In genomic region chr3:141051641-141052569, GRCh38 we compare ENCODE assay signal across 1 cellular context.
A peak's percentile ranks its signal among the peaks of the same experiment; 100 is the strongest.
TF ChIP-seq lines count a peak whose summit lies in the region.

No MANE protein-coding gene starts in this region.

TF ChIP-seq in HEK293, 187 proteins besides CTCF, POLR2A, EP300 and RAD21 (continued from another document):
- TF ChIP-seq ZIC2 (tag by site-specific recombination; IDR thresholded peaks at IDR 0.05) (peak; percentile 23; the same call in 1 of the 2 replicates), REST (tag by site-specific recombination; IDR thresholded peaks at IDR 0.05) (0 out of 2 replicates have a peak, but pooled peaks have one; percentile 15), ZNF146 (tag by site-specific recombination; IDR thresholded peaks at IDR 0.05) (no peak)
